ENCODE assay signal across 16 cellular contexts in the genomic region with DNA sequence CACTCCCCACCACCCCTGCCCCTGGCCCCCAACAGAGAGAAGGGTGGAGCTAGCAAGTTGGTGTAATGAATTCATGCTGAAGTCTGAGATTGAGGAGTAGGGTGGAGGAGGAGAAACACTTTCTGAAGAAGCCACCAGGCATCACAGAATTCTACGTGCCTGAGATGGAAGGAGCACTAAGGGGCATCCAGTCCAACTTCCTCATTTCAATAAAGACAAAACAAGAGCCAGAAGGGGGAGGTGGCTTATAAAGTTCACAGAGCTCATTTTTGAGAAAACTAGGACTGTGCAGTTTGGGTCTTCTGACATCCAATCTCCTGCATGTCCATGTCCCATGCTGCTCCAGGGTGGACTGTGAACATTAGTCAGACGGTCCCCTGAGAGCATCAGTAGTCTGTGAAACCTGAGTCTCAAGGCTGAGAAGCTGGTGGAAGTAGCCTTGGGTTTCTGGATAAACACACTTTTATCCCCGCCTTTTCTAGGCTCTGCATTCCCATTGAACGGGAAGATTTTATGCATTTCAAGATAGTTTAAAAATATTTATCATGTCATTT.
DNase-seq lines count a peak whose midpoint lies in the region; ATAC-seq and TF ChIP-seq lines count a peak whose summit lies in the region.
"Had no signal": no experiment of that assay in that cellular context is flagged by ENCODE, and none has a peak within 500 bp of the region (broad histone marks: within the 10 kb centered on the region; RNA-seq: fewer than 3 reads in every experiment).

No MANE protein-coding gene starts in this region.

- H3K4me3 Mint-ChIP-seq in stimulated activated naive B cell treated with anti-CD40 and anti-IgM and Interleukin-4, amounts not matched to agents 10 μg/mL and 1 μg/mL and 100 μg/mL, for 72 hours = no peak overlapping the region
- H3K4me3 Mint-ChIP-seq: activated naive CD4-positive, alpha-beta T cell treated with anti-CD3 and anti-CD28 coated beads for 36 hours had no signal

- no peak overlapping the region for H3K27ac Mint-ChIP-seq in stimulated activated naive B cell treated with anti-CD40 and anti-IgM and Interleukin-4, amounts not matched to agents 10 μg/mL and 1 μg/mL and 100 μg/mL, for 72 hours
- H3K27ac Mint-ChIP-seq: activated naive CD4-positive, alpha-beta T cell treated with anti-CD3 and anti-CD28 coated beads for 36 hours had no signal

- peak; percentile 41 for DNase-seq in SIG-M5 treated with dmso at 0.1 percent for 504 hours (lab: John Stamatoyannopoulos, UW; ENCODE audit: unreplicated experiment)
- no peak for DNase-seq in SIG-M5 (lab: John Stamatoyannopoulos, UW)
- DNase-seq in RPMI8226 = peak; percentile 5
- DNase-seq in fibroblast of peridontal ligament (ENCODE audit: extremely low read depth) = peak; percentile 43
- no peak for DNase-seq in stimulated activated naive B cell treated with anti-CD40 and anti-IgM and Interleukin-4, amounts not matched to agents 10 μg/mL and 1 μg/mL and 100 μg/mL, for 72 hours
- no peak for DNase-seq in erythroblast (lab: John Stamatoyannopoulos, UW)
- DNase-seq: 8988T; glutamatergic neuron; kidney; NCI-H1930; NCI-H748 treated with DMSO at 0.1 percent for 48 hours; SHP77; stimulated activated CD4-positive, alpha-beta T cell treated with anti-CD3 and anti-CD28 coated beads, Interleukin-4, amount 100 ng/mL, for 4 hours had no signal

- ATAC-seq in stimulated activated naive B cell treated with anti-CD40 and anti-IgM and Interleukin-4, amounts not matched to agents 10 μg/mL and 1 μg/mL and 100 μg/mL, for 72 hours (replicated peaks) = peak; percentile 74 to 80
- ATAC-seq in HG03521 (IDR thresholded peaks at IDR 0.05; ENCODE audit: unreplicated experiment) = no peak
- ATAC-seq in GM21360 (IDR thresholded peaks at IDR 0.05; ENCODE audit: unreplicated experiment) = no peak

- H3K9me3 Mint-ChIP-seq in stimulated activated naive B cell treated with anti-CD40 and anti-IgM and Interleukin-4, amounts not matched to agents 10 μg/mL and 1 μg/mL and 100 μg/mL, for 72 hours = no peaks in the 10 kb centered on the region
- H3K9me3 Mint-ChIP-seq: activated naive CD4-positive, alpha-beta T cell treated with anti-CD3 and anti-CD28 coated beads for 36 hours had no signal

- no peak for TF ChIP-seq POLR2A in erythroblast (IDR thresholded peaks at IDR 0.05; ENCODE audit: low read length)

- H3K4me1 Mint-ChIP-seq in stimulated activated naive B cell treated with anti-CD40 and anti-IgM and Interleukin-4, amounts not matched to agents 10 μg/mL and 1 μg/mL and 100 μg/mL, for 72 hours = peaks cover 21 to 34% of the 10 kb centered on the region in 2 donors

- H3K36me3 Mint-ChIP-seq in stimulated activated naive B cell treated with anti-CD40 and anti-IgM and Interleukin-4, amounts not matched to agents 10 μg/mL and 1 μg/mL and 100 μg/mL, for 72 hours = no peaks in the 10 kb centered on the region

- peaks cover 4 to 11% of the 10 kb centered on the region in 2 donors for H3K27me3 Mint-ChIP-seq in stimulated activated naive B cell treated with anti-CD40 and anti-IgM and Interleukin-4, amounts not matched to agents 10 μg/mL and 1 μg/mL and 100 μg/mL, for 72 hours

Comparison
In these comparisons a context has a peak if more than half of its experiments do, and no peak if none do; other contexts are left out.
1. DNase-seq: peak in SIG-M5 treated with dmso at 0.1 percent for 504 hours (single experiment), RPMI8226 (single experiment) and fibroblast of peridontal ligament (single experiment); none in SIG-M5 (single experiment), stimulated activated naive B cell treated with anti-CD40 and anti-IgM and Interleukin-4, amounts not matched to agents 10 μg/mL and 1 μg/mL and 100 μg/mL, for 72 hours (single experiment) and erythroblast (0 of 2).
2. ATAC-seq: peak in stimulated activated naive B cell treated with anti-CD40 and anti-IgM and Interleukin-4, amounts not matched to agents 10 μg/mL and 1 μg/mL and 100 μg/mL, for 72 hours (2 of 2); none in HG03521 (single experiment) and GM21360 (single experiment).